29 cellular contexts compared by ENCODE assay signal in the genomic region with DNA sequence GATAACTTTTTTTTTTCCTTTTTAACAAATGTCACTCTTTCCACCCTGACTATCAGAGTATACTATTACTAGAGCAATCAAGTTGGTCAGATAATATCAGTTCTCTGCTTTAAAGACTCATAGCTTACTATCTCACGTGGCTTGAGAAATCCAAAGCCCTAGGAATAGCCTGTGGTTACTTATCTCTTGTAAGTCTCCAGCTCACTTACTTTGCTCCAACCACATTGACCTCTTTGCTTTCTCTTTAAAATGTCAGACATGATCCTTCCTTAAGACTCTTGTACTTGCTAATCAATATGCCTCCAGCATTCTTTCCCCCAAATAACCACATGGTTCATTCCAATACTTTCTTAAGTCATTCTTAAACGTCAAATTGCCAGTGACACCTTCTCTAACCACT.
"Had no signal": no experiment of that assay in that cellular context is flagged by ENCODE, and none has a peak within 500 bp of the region (broad histone marks: within the 10 kb centered on the region; RNA-seq: fewer than 3 reads in every experiment).

No MANE protein-coding gene starts in this region.

- H3K9me3 ChIP-seq: gastrocnemius medialis, prostate gland, right atrium auricular region, suprapubic skin, upper lobe of right lung, uterus had no signal

- H3K4me2 ChIP-seq: neural progenitor cell, smooth muscle cell had no signal

- H3K27ac Mint-ChIP-seq: endodermal cell; naive thymus-derived CD4-positive, alpha-beta T cell; nephron; neural progenitor cell; stimulated activated naive CD8-positive, alpha-beta T cell treated with anti-CD3 and anti-CD28 coated beads, Interleukin-15, amount 100 ng/mL, for 72 hours had no signal

- H3K36me3 ChIP-seq: gastrocnemius medialis, neural progenitor cell, prostate gland, right atrium auricular region, suprapubic skin, transverse colon, upper lobe of right lung, uterus had no signal

- H3K36me3 Mint-ChIP-seq: naive thymus-derived CD4-positive, alpha-beta T cell; neural progenitor cell had no signal

- H3K27ac ChIP-seq: epithelial cell of prostate, gastrocnemius medialis, neural progenitor cell, prostate gland, right atrium auricular region, suprapubic skin, transverse colon, upper lobe of right lung, uterus had no signal

- H2AFZ ChIP-seq: neural progenitor cell had no signal

- H3K4me3 ChIP-seq: gastrocnemius medialis, neural progenitor cell, prostate gland, right atrium auricular region, smooth muscle cell, suprapubic skin, transverse colon, upper lobe of right lung, uterus had no signal

- H3K27me3 ChIP-seq: gastrocnemius medialis, neural progenitor cell, right atrium auricular region, suprapubic skin, transverse colon, upper lobe of right lung, uterus had no signal

- H3K4me1 Mint-ChIP-seq: naive thymus-derived CD4-positive, alpha-beta T cell; nephron; neural progenitor cell; stimulated activated naive CD8-positive, alpha-beta T cell treated with anti-CD3 and anti-CD28 coated beads, Interleukin-15, amount 100 ng/mL, for 72 hours had no signal

- H3K9ac ChIP-seq: neural progenitor cell had no signal

- DNase-seq: effector CD8-positive, alpha-beta T cell; endodermal cell; foreskin fibroblast; gastrocnemius medialis; head of caudate nucleus; kidney; mesenchymal stem cell; midbrain; naive thymus-derived CD4-positive, alpha-beta T cell; nucleus accumbens; stimulated activated CD4-positive, alpha-beta T cell treated with anti-CD3 and anti-CD28 coated beads, Interleukin-12 subunit alpha, Interleukin-12 subunit beta, amount 100 ng/mL, for 4 hours; stimulated activated CD4-positive, alpha-beta T cell treated with anti-CD3 and anti-CD28 coated beads, Interleukin-1b, Interleukin-23, amount 100 ng/mL, for 48 hours; stimulated activated CD4-positive, alpha-beta T cell treated with anti-CD3 and anti-CD28 coated beads, Interleukin-4, amount 100 ng/mL, for 1 hour; stimulated activated CD8-positive, alpha-beta memory T cell treated with anti-CD3 and anti-CD28 coated beads, Interleukin-4, amount 100 ng/mL, for 48 hours; stimulated activated naive CD4-positive, alpha-beta T cell; stimulated activated naive CD8-positive, alpha-beta T cell treated with anti-CD3 and anti-CD28 coated beads, Interleukin-15, amount 100 ng/mL, for 72 hours; transverse colon; upper lobe of right lung; uterus had no signal

- H3K4me1 ChIP-seq: gastrocnemius medialis, neural progenitor cell, prostate gland, right atrium auricular region, suprapubic skin, transverse colon, upper lobe of right lung, uterus had no signal

- H3K4me3 Mint-ChIP-seq: endodermal cell; naive thymus-derived CD4-positive, alpha-beta T cell; nephron; neural progenitor cell; stimulated activated naive CD8-positive, alpha-beta T cell treated with anti-CD3 and anti-CD28 coated beads, Interleukin-15, amount 100 ng/mL, for 72 hours had no signal

- ATAC-seq: esophagus mucosa; gastrocnemius medialis; left lobe of liver; naive thymus-derived CD4-positive, alpha-beta T cell; sciatic nerve; stimulated activated naive CD8-positive, alpha-beta T cell treated with anti-CD3 and anti-CD28 coated beads, Interleukin-15, amount 100 ng/mL, for 72 hours; upper lobe of right lung had no signal

- H3K27me3 Mint-ChIP-seq: naive thymus-derived CD4-positive, alpha-beta T cell; stimulated activated naive CD8-positive, alpha-beta T cell treated with anti-CD3 and anti-CD28 coated beads, Interleukin-15, amount 100 ng/mL, for 72 hours had no signal

- FAIRE-seq: kidney had no signal
